In the genomic region with DNA sequence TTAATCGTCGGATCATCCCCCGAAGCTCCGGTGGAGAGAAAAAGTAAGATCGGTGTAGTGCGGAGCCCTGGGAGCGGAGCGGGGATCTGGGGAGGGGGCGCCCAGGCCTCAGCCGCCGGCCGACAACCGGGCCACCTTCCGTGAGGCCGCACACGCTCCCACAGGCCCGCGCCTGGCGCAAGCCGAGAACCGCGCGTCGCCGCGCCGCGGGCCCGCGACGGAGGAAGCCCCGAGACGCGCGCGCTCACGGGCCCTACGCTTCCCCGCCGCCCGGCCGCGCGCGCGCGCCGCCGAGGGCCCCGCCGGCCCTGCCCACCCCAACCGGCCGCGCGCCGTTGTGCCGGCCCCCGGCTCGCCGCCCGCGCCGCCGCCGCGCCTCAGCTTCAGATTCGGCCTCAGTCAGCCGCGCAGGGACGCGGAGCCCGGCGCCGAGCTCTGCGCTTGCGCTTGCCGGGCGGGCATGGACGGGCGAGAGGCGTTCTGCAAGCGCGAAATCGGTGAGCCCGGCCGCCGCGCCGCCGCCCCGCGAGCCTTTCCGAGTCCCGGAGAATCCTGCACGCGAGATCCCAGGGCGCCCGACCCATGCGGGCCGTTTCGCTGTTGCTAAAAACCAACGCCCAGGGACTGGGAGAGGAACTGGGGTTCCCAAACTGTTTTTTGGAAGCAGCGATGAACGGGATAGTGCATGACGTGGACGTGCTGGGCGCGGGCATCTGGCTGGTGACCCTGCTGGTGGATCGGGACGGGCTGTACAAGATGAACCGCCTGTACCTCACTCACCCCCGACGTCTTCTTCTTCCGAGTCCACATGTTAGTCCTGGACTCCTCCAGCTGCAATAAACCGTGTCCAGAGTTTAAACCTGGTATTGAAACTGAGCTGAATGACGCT, we compare ENCODE assay signal across 8 cellular contexts. TPM values are rescaled to one million over a fixed set of nuclear protein-coding genes. Genes with fewer than 3 reads are reported as not detected.
DNase-seq lines count a peak whose midpoint lies in the region; ATAC-seq and TF ChIP-seq lines count a peak whose summit lies in the region.

No MANE protein-coding gene starts in this region.

- H3K9me3 ChIP-seq in OCI-LY1 (ENCODE audit: low read length) (no peaks in the 10 kb centered on the region), mucosa of stomach (ENCODE audit: control insufficient read depth, low read length) (no peaks in the 10 kb centered on the region)

- peak; percentile 66 for ATAC-seq in GM21367 (IDR thresholded peaks at IDR 0.05; ENCODE audit: unreplicated experiment)

- H4K20me1 ChIP-seq in OCI-LY1 (ENCODE audit: insufficient read depth, low read length) = no peaks in the 10 kb centered on the region

- H3K79me2 ChIP-seq in OCI-LY1 (ENCODE audit: insufficient read depth, low read length) = no peaks in the 10 kb centered on the region

- H3K36me3 ChIP-seq in OCI-LY1 (ENCODE audit: insufficient read depth, low read length) (no peaks in the 10 kb centered on the region), mucosa of stomach (ENCODE audit: control insufficient read depth, insufficient read depth, low read length) (no peaks in the 10 kb centered on the region)

- H3K27ac ChIP-seq in OCI-LY1 (ENCODE audit: low read depth, low read length, poor library complexity, severe bottlenecking) = no peak overlapping the region

- no peaks in the 10 kb centered on the region for H3F3A ChIP-seq in OCI-LY1 (ENCODE audit: insufficient read depth, low read length)

- peak overlapping the region; percentile 79 for H3K9ac ChIP-seq in OCI-LY1 (ENCODE audit: low read length)
- H3K9ac ChIP-seq in mucosa of stomach (ENCODE audit: low read length) = peak overlapping the region; percentile 73

- H3K9me2 ChIP-seq in OCI-LY1 (ENCODE audit: low read depth, low read length) = no peaks in the 10 kb centered on the region

- TF ChIP-seq POLR2A in erythroblast (IDR thresholded peaks at IDR 0.05; ENCODE audit: low read length) = peak; percentile 60

- H2AFZ ChIP-seq in OCI-LY1 (ENCODE audit: low read length) = peak overlapping the region; percentile 90

- TF ChIP-seq CTCF in OCI-LY1 (IDR thresholded peaks at IDR 0.05; ENCODE audit: low read length) = no peak

- H3K4me1 ChIP-seq in OCI-LY1 (ENCODE audit: insufficient read depth, low read length, severe bottlenecking) (peaks cover 16% of the 10 kb centered on the region), mucosa of stomach (ENCODE audit: control insufficient read depth, insufficient read depth, low read length) (peaks cover 22% of the 10 kb centered on the region)

- DNase-seq in D341Med (ENCODE audit: low spot score) = peak; percentile 100
- peak; percentile 68 for DNase-seq in HT1080 (ENCODE audit: low read depth)
- peak; percentile 94 for DNase-seq in activated T-cell treated with anti-CD3 and anti-CD28 coated beads for 48 hours (ENCODE audit: low read depth)
- peak; percentile 92 to 95 for DNase-seq in erythroblast (lab: John Stamatoyannopoulos, UW)
- peak; percentile 61 to 67 for DNase-seq in stimulated activated CD8-positive, alpha-beta memory T cell treated with anti-CD3 and anti-CD28 coated beads, Interleukin-4, amount 100 ng/mL, for 4 hours (ENCODE audit: low read depth in 2 of 2, low spot score in 1 of 2)

- peak overlapping the region; percentile 81 for H3K4me3 ChIP-seq in OCI-LY1 (ENCODE audit: low read depth, low read length, poor library complexity, severe bottlenecking)
- peak overlapping the region; percentile 43 for H3K4me3 ChIP-seq in mucosa of stomach (ENCODE audit: low read length)

- peaks cover 5% of the 10 kb centered on the region for H3K27me3 ChIP-seq in OCI-LY1 (ENCODE audit: insufficient read depth, low read length)
- peaks cover 3% of the 10 kb centered on the region for H3K27me3 ChIP-seq in mucosa of stomach (ENCODE audit: control insufficient read depth, insufficient read depth, low read length)

- peak overlapping the region; percentile 100 for H3K4me2 ChIP-seq in OCI-LY1 (ENCODE audit: low read length)

RNA-seq across cellular contexts. Expression of gene LRRC37A, which starts 28.0 kb away (rescaled TPM):
- total RNA-seq in HT1080 (2014; rRNA removed; shearing (Covaris generic)) = 1.2 and 1.4 TPM in 2 replicates
- 0.60 and 0.78 TPM in 2 replicates for polyA plus RNA-seq in HT1080 (2015; cell fraction: cytosol; rRNA removed)
- 1.4 and 2.7 TPM in 2 replicates for polyA plus RNA-seq in HT1080 (2015; cell fraction: nucleus; rRNA removed)
